ENCODE assay signal across 1 cellular context in genomic region chr6:82247634-82248232, GRCh38.
TF ChIP-seq lines count a peak whose summit lies in the region.

TSS of gene IBTK (minus strand) at chr6:82247744. CDS start at chr6:82240486, 7,258 bp downstream.

TF ChIP-seq in HepG2, 621 proteins besides CTCF, POLR2A, EP300 and RAD21 (continued from another document and continues in another):
- no peak; the same call in 1 of the 2 replicates for TF ChIP-seq ZNF142 (CRISPR knock-in tag; IDR thresholded peaks at IDR 0.05)
- no peak for TF ChIP-seq ZNF207 (IDR thresholded peaks at IDR 0.05; ENCODE audit: borderline replicate concordance)
- TF ChIP-seq ZNF839 (CRISPR knock-in tag; IDR thresholded peaks at IDR 0.05; ENCODE audit: borderline replicate concordance), result no peak
- TF ChIP-seq FOXK2 (IDR thresholded peaks at IDR 0.05), result no peak
- TF ChIP-seq ZNF746 (CRISPR knock-in tag; IDR thresholded peaks at IDR 0.05), result no peak
- TF ChIP-seq WIZ (CRISPR knock-in tag; IDR thresholded peaks at IDR 0.05), result peak; percentile 41; the same call in 1 of the 2 replicates
- no peak for TF ChIP-seq ZNF782 (CRISPR knock-in tag; IDR thresholded peaks at IDR 0.05; ENCODE audit: borderline replicate concordance)
- TF ChIP-seq ZNF580 (CRISPR knock-in tag; IDR thresholded peaks at IDR 0.05; ENCODE audit: borderline replicate concordance, low read depth), result no peak
- no peak for TF ChIP-seq ZNF784 (CRISPR knock-in tag; IDR thresholded peaks at IDR 0.05; ENCODE audit: borderline replicate concordance)
- TF ChIP-seq THAP7 (CRISPR knock-in tag; IDR thresholded peaks at IDR 0.05), result peak; percentile 99
- no peak for TF ChIP-seq ZNF609 (CRISPR knock-in tag; IDR thresholded peaks at IDR 0.05; ENCODE audit: borderline replicate concordance)
- no peak for TF ChIP-seq MTF1 (CRISPR knock-in tag; IDR thresholded peaks at IDR 0.05)
- no peak for TF ChIP-seq BCLAF1 (IDR thresholded peaks at IDR 0.05)
- TF ChIP-seq ZBTB34 (CRISPR knock-in tag; IDR thresholded peaks at IDR 0.05), result no peak
- TF ChIP-seq ATF1 (CRISPR knock-in tag; IDR thresholded peaks at IDR 0.05), result no peak
- peak; percentile 26 for TF ChIP-seq KDM5A (IDR thresholded peaks at IDR 0.05; ENCODE audit: borderline replicate concordance, low read length)
- TF ChIP-seq ZNF569 (CRISPR knock-in tag; IDR thresholded peaks at IDR 0.05; ENCODE audit: borderline replicate concordance), result no peak
- no peak for TF ChIP-seq ZBTB2 (CRISPR knock-in tag; IDR thresholded peaks at IDR 0.05; ENCODE audit: low read depth)
- no peak; the same call in 1 of the 2 replicates for TF ChIP-seq STAT5B (CRISPR knock-in tag; IDR thresholded peaks at IDR 0.05)
- no peak for TF ChIP-seq TRIM22 (IDR thresholded peaks at IDR 0.05)
- TF ChIP-seq ZSCAN29 (CRISPR knock-in tag; conservative IDR thresholded peaks at IDR 0.05), result no peak; the same call in 1 of the 2 replicates
- no peak for TF ChIP-seq ZNF343 (CRISPR knock-in tag; IDR thresholded peaks at IDR 0.05)
- TF ChIP-seq ARNTL (CRISPR knock-in tag; IDR thresholded peaks at IDR 0.05), result no peak
- TF ChIP-seq ATF3 (CRISPR knock-in tag; IDR thresholded peaks at IDR 0.05), result peak; percentile 49; the same call in 1 of the 2 replicates
- no peak for TF ChIP-seq ZBTB26 (CRISPR knock-in tag; IDR thresholded peaks at IDR 0.05; ENCODE audit: borderline replicate concordance)
- TF ChIP-seq HOXA3 (CRISPR knock-in tag; IDR thresholded peaks at IDR 0.05), result peak; percentile 59; the same call in 1 of the 2 replicates
- no peak for TF ChIP-seq MLX (CRISPR knock-in tag; IDR thresholded peaks at IDR 0.05)
- TF ChIP-seq TBP (CRISPR knock-in tag; IDR thresholded peaks at IDR 0.05), result no peak
- TF ChIP-seq PITX1 (CRISPR knock-in tag; IDR thresholded peaks at IDR 0.05), result 0 out of 2 replicates have a peak, but pooled peaks have one; percentile 26
- TF ChIP-seq NFYC (CRISPR knock-in tag; IDR thresholded peaks at IDR 0.05), result peak; percentile 98
- TF ChIP-seq HDAC2 (CRISPR knock-in tag; IDR thresholded peaks at IDR 0.05), result no peak; the same call in 1 of the 2 replicates
- peak; percentile 56; the same call in 1 of the 2 replicates for TF ChIP-seq SIN3A (IDR thresholded peaks at IDR 0.05; ENCODE audit: borderline replicate concordance, low read depth, low read length)
- TF ChIP-seq ZNF205 (CRISPR knock-in tag; IDR thresholded peaks at IDR 0.05), result no peak
